25 cellular contexts compared by ENCODE assay signal in the genomic region with DNA sequence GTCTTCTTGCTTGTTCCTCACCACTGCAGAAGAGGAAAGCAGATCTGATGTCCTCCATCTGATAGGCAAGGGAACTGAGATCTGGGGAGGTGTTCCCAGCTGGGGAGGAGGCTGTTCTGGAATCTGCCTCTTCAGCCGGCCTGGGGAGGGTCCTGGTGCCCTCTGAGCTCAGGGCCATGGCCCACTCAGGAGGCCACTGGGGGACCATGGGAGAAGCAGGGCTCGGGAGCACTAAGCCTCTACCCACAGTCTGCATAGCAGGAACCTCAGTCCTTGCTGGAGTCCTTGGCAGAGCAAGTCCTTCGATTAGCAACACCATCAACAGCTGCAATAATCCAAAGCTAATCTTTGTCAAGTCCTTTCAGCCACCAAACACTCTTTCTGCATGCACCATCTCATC.
"Had no signal": no experiment of that assay in that cellular context is flagged by ENCODE, and none has a peak within 500 bp of the region (broad histone marks: within the 10 kb centered on the region; RNA-seq: fewer than 3 reads in every experiment).

No MANE protein-coding gene starts in this region.

- H3K36me3 ChIP-seq: colonic mucosa, esophagus squamous epithelium, gastroesophageal sphincter, left ventricle myocardium inferior, lower lobe of right lung, pancreas, prostate gland, right lobe of liver, stomach had no signal

- FAIRE-seq: keratinocyte, pancreas, urothelium cell line had no signal

- DNase-seq: colonic mucosa; dermis blood vessel endothelial cell; esophagus squamous epithelium; foreskin fibroblast; glutamatergic neuron; immature natural killer cell; left ventricle myocardium inferior; lower lobe of right lung; natural killer cell; occipital lobe; pancreas; right lobe of liver; stimulated activated CD4-positive, alpha-beta T cell treated with anti-CD3 and anti-CD28 coated beads, Interleukin-4, amount 100 ng/mL, for 1 hour; stimulated activated CD8-positive, alpha-beta memory T cell treated with anti-CD3 and anti-CD28 coated beads, Interleukin-4, amount 100 ng/mL, for 48 hours; stomach; substantia nigra; trophoblast cell had no signal

- H3K27me3 ChIP-seq: colonic mucosa, esophagus squamous epithelium, gastroesophageal sphincter, pancreas, right lobe of liver, stomach had no signal

- H3K4me1 ChIP-seq: colonic mucosa, esophagus squamous epithelium, gastroesophageal sphincter, left ventricle myocardium inferior, lower lobe of right lung, pancreas, prostate gland, right lobe of liver, stomach had no signal

- H3K27me3 Mint-ChIP-seq: memory B cell had no signal

- H3K36me3 Mint-ChIP-seq: immature natural killer cell, memory B cell, mesothelial cell of epicardium, natural killer cell had no signal

- H3K9me3 Mint-ChIP-seq: immature natural killer cell; memory B cell; mesothelial cell of epicardium; natural killer cell; neural crest cell; stimulated activated effector memory CD8-positive, alpha-beta T cell treated with anti-CD3 and anti-CD28 coated beads, Interleukin-12 subunit alpha, Interleukin-12 subunit beta, amount 100 ng/mL, for 72 hours had no signal

- H3K4me3 ChIP-seq: colonic mucosa, esophagus squamous epithelium, gastroesophageal sphincter, left ventricle myocardium inferior, lower lobe of right lung, pancreas, prostate gland, right lobe of liver, stomach had no signal

- H3K4me3 Mint-ChIP-seq: immature natural killer cell; memory B cell; mesothelial cell of epicardium; natural killer cell; neural crest cell; stimulated activated effector memory CD8-positive, alpha-beta T cell treated with anti-CD3 and anti-CD28 coated beads, Interleukin-12 subunit alpha, Interleukin-12 subunit beta, amount 100 ng/mL, for 72 hours had no signal

- H3K9me3 ChIP-seq: colonic mucosa, esophagus squamous epithelium, gastroesophageal sphincter, left ventricle myocardium inferior, lower lobe of right lung, pancreas, prostate gland, right lobe of liver, stomach had no signal

- ATAC-seq: gastroesophageal sphincter; lower lobe of right lung; natural killer cell; pancreas; stimulated activated effector memory CD8-positive, alpha-beta T cell treated with anti-CD3 and anti-CD28 coated beads, Interleukin-12 subunit alpha, Interleukin-12 subunit beta, amount 100 ng/mL, for 72 hours had no signal

- H3K27ac ChIP-seq: colonic mucosa, esophagus squamous epithelium, gastroesophageal sphincter, left ventricle myocardium inferior, lower lobe of right lung, pancreas, prostate gland, right lobe of liver, stomach had no signal

- H3K27ac Mint-ChIP-seq: immature natural killer cell; memory B cell; mesothelial cell of epicardium; natural killer cell; stimulated activated effector memory CD8-positive, alpha-beta T cell treated with anti-CD3 and anti-CD28 coated beads, Interleukin-12 subunit alpha, Interleukin-12 subunit beta, amount 100 ng/mL, for 72 hours had no signal
